In genomic region chr17:77311371-77311981, GRCh38 we compare ENCODE assay signal across 1 cellular context.
TF ChIP-seq lines count a peak whose summit lies in the region.

No MANE protein-coding gene starts in this region.

TF ChIP-seq in HepG2, 621 proteins besides CTCF, POLR2A, EP300 and RAD21 (continued from another document):
- TF ChIP-seq MTA1 (CRISPR knock-in tag; IDR thresholded peaks at IDR 0.05; ENCODE audit: borderline replicate concordance): 0 out of 2 replicates have a peak, but pooled peaks have one; percentile 26
- no peak for TF ChIP-seq BRD4 (CRISPR knock-in tag; IDR thresholded peaks at IDR 0.05)
- peak; percentile 42 for TF ChIP-seq AGO2 (optimal IDR thresholded peaks at IDR 0.05; ENCODE audit: low read depth, low read length)
- no peak for TF ChIP-seq HIVEP1 (CRISPR knock-in tag; IDR thresholded peaks at IDR 0.05)
- no peak for TF ChIP-seq ZBTB1 (CRISPR knock-in tag; IDR thresholded peaks at IDR 0.05; ENCODE audit: borderline replicate concordance)
- TF ChIP-seq GFI1 (CRISPR knock-in tag; IDR thresholded peaks at IDR 0.05; ENCODE audit: borderline replicate concordance): 0 out of 2 replicates have a peak, but pooled peaks have one; percentile 27
- TF ChIP-seq TGIF2 (CRISPR knock-in tag; IDR thresholded peaks at IDR 0.05): no peak
- no peak for TF ChIP-seq ZNF256 (CRISPR knock-in tag; conservative IDR thresholded peaks at IDR 0.05)
- TF ChIP-seq HMG20B (CRISPR knock-in tag; conservative IDR thresholded peaks at IDR 0.05): no peak
- no peak for TF ChIP-seq ZNF367 (CRISPR knock-in tag; IDR thresholded peaks at IDR 0.05; ENCODE audit: borderline replicate concordance)
- TF ChIP-seq SATB2 (CRISPR knock-in tag; IDR thresholded peaks at IDR 0.05): no peak
- 0 out of 2 replicates have a peak, but pooled peaks have one; percentile 31 for TF ChIP-seq ZNF572 (CRISPR knock-in tag; IDR thresholded peaks at IDR 0.05)
- no peak for TF ChIP-seq ZNF512 (CRISPR knock-in tag; IDR thresholded peaks at IDR 0.05)
- no peak for TF ChIP-seq PRPF4 (IDR thresholded peaks at IDR 0.05; ENCODE audit: low read depth, low read length, poor library complexity, severe bottlenecking)
- no peak for TF ChIP-seq ZNF17 (CRISPR knock-in tag; IDR thresholded peaks at IDR 0.05)
